1 cellular context compared by ENCODE assay signal in genomic region chr7:144127714-144128334, GRCh38.
TF ChIP-seq lines count a peak whose summit lies in the region.

No MANE protein-coding gene starts in this region.

TF ChIP-seq in HepG2, 621 proteins besides CTCF, POLR2A, EP300 and RAD21 (continued from another document):
- no peak for TF ChIP-seq PREB (CRISPR knock-in tag; IDR thresholded peaks at IDR 0.05)
- peak; percentile 78 for TF ChIP-seq USF2 (IDR thresholded peaks at IDR 0.05; ENCODE audit: low read depth, low read length)
- peak; percentile 75; the same call in 1 of the 2 replicates for TF ChIP-seq USF2 (CRISPR knock-in tag; IDR thresholded peaks at IDR 0.05; ENCODE audit: borderline replicate concordance)
- TF ChIP-seq ZNF501 (CRISPR knock-in tag; IDR thresholded peaks at IDR 0.05): no peak
- TF ChIP-seq ZNF574 (CRISPR knock-in tag; IDR thresholded peaks at IDR 0.05): 0 out of 2 replicates have a peak, but pooled peaks have one; percentile 39
- TF ChIP-seq, protein P1, sequence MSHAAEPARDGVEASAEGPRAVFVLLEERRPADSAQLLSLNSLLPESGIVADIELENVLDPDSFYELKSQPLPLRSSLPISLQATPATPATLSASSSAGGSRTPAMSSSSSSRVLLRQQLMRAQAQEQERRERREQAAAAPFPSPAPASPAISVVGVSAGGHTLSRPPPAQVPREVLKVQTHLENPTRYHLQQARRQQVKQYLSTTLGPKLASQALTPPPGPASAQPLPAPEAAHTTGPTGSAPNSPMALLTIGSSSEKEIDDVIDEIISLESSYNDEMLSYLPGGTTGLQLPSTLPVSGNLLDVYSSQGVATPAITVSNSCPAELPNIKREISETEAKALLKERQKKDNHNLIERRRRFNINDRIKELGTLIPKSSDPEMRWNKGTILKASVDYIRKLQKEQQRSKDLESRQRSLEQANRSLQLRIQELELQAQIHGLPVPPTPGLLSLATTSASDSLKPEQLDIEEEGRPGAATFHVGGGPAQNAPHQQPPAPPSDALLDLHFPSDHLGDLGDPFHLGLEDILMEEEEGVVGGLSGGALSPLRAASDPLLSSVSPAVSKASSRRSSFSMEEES (CRISPR knock-in tag; IDR thresholded peaks at IDR 0.05): peak; percentile 62
- TF ChIP-seq ZNF672 (CRISPR knock-in tag; IDR thresholded peaks at IDR 0.05): no peak
- TF ChIP-seq, protein P2, sequence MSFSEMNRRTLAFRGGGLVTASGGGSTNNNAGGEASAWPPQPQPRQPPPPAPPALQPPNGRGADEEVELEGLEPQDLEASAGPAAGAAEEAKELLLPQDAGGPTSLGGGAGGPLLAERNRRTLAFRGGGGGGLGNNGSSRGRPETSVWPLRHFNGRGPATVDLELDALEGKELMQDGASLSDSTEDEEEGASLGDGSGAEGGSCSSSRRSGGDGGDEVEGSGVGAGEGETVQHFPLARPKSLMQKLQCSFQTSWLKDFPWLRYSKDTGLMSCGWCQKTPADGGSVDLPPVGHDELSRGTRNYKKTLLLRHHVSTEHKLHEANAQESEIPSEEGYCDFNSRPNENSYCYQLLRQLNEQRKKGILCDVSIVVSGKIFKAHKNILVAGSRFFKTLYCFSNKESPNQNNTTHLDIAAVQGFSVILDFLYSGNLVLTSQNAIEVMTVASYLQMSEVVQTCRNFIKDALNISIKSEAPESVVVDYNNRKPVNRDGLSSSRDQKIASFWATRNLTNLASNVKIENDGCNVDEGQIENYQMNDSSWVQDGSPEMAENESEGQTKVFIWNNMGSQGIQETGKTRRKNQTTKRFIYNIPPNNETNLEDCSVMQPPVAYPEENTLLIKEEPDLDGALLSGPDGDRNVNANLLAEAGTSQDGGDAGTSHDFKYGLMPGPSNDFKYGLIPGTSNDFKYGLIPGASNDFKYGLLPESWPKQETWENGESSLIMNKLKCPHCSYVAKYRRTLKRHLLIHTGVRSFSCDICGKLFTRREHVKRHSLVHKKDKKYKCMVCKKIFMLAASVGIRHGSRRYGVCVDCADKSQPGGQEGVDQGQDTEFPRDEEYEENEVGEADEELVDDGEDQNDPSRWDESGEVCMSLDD (CRISPR knock-in tag; IDR thresholded peaks at IDR 0.05; ENCODE audit: borderline replicate concordance): no peak
- TF ChIP-seq ZBTB38 (CRISPR knock-in tag; IDR thresholded peaks at IDR 0.05): no peak
- no peak for TF ChIP-seq ARID5B (CRISPR knock-in tag; IDR thresholded peaks at IDR 0.05)
- TF ChIP-seq GABPA (IDR thresholded peaks at IDR 0.05; ENCODE audit: low read depth, low read length): no peak
- TF ChIP-seq GABPA (CRISPR knock-in tag; IDR thresholded peaks at IDR 0.05; ENCODE audit: low read depth): 0 out of 2 replicates have a peak, but pooled peaks have one; percentile 21
- 0 out of 2 replicates have a peak, but pooled peaks have one; percentile 32 for TF ChIP-seq BCL6 (CRISPR knock-in tag; IDR thresholded peaks at IDR 0.05)
- TF ChIP-seq MAX (IDR thresholded peaks at IDR 0.05): 0 out of 2 replicates have a peak, but pooled peaks have one; percentile 21
- no peak for TF ChIP-seq ZFP62 (CRISPR knock-in tag; IDR thresholded peaks at IDR 0.05)
- no peak for TF ChIP-seq SRSF9 (IDR thresholded peaks at IDR 0.05; ENCODE audit: borderline replicate concordance, insufficient read depth, low read depth, low read length, poor library complexity, severe bottlenecking)
- TF ChIP-seq LRRFIP1 (CRISPR knock-in tag; conservative IDR thresholded peaks at IDR 0.05): no peak
- TF ChIP-seq ZNF879 (CRISPR knock-in tag; IDR thresholded peaks at IDR 0.05): no peak
- TF ChIP-seq HOXA5 (CRISPR knock-in tag; IDR thresholded peaks at IDR 0.05): 0 out of 2 replicates have a peak, but pooled peaks have one; percentile 26
- TF ChIP-seq MXD1 (CRISPR knock-in tag; IDR thresholded peaks at IDR 0.05): no peak
TF ChIP-seq in HepG2: peak in this region for 24.
